Comparison of ENCODE assay signal across 12 cellular contexts in the genomic region with DNA sequence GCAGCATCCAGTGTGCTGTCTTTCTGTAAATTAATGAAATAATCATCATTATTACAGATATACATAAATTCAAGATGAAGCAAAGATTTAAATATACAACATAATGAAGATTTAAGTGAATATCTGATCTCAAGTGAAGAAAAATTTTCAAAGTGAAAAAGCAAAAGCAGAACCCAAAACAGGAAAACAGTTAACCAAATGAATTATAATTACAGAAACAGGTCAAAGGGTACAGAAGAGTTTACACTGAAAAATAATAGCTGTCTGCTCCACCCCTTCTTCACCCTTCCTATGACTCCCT. TPM values are rescaled to one million over a fixed set of nuclear protein-coding genes. Genes with fewer than 3 reads are reported as not detected.
DNase-seq lines count a peak whose midpoint lies in the region; ATAC-seq and TF ChIP-seq lines count a peak whose summit lies in the region.
"Had no signal": no experiment of that assay in that cellular context is flagged by ENCODE, and none has a peak within 500 bp of the region (broad histone marks: within the 10 kb centered on the region; RNA-seq: fewer than 3 reads in every experiment).

No MANE protein-coding gene starts in this region.

- no peak overlapping the region for H3K4me3 Mint-ChIP-seq in CD8-positive, alpha-beta T cell

- peaks cover 3% of the 10 kb centered on the region for H3K9me3 Mint-ChIP-seq in CD8-positive, alpha-beta T cell

- no peak overlapping the region for H3K27ac ChIP-seq in 22Rv1
- no peak overlapping the region for H3K27ac ChIP-seq in CD8-positive, alpha-beta T cell (ENCODE audit: low read depth, low read length)
- peak overlapping the region; percentile 49; the same call in 1 of the 2 replicates for H3K27ac ChIP-seq in SK-N-MC
- H3K27ac ChIP-seq in tibial nerve: no peak overlapping the region
- no peak overlapping the region for H3K27ac ChIP-seq in thyroid gland
- H3K27ac ChIP-seq: Peyer's patch had no signal

- H3K27me3 Mint-ChIP-seq in CD8-positive, alpha-beta T cell (ENCODE audit: low read depth): no peaks in the 10 kb centered on the region

- H3K4me1 Mint-ChIP-seq in CD8-positive, alpha-beta T cell (ENCODE audit: low read depth): peaks cover 6% of the 10 kb centered on the region

- no peak overlapping the region for H3K9ac ChIP-seq in SK-N-MC (ENCODE audit: insufficient read length)

- TF ChIP-seq CTCF in 22Rv1 (IDR thresholded peaks at IDR 0.05) (peak; percentile 67), tibial nerve (IDR thresholded peaks at IDR 0.05) (no peak), thyroid gland (IDR thresholded peaks at IDR 0.05) (no peak)
- TF ChIP-seq CTCF in CD8-positive, alpha-beta T cell (IDR thresholded peaks at IDR 0.05): peak; percentile 9

- peaks cover 78% of the 10 kb centered on the region for H3K36me3 Mint-ChIP-seq in CD8-positive, alpha-beta T cell

- peaks cover 30% of the 10 kb centered on the region for H3K36me3 ChIP-seq in CD8-positive, alpha-beta T cell (ENCODE audit: insufficient read depth, low read length)
- peaks cover 48% of the 10 kb centered on the region for H3K36me3 ChIP-seq in SK-N-MC (ENCODE audit: insufficient read depth, low read length)
- H3K36me3 ChIP-seq in tibial nerve: peaks cover 0 to 79% (median 7%) of the 10 kb centered on the region in 3 donors
- H3K36me3 ChIP-seq in thyroid gland: peaks cover 15 to 35% of the 10 kb centered on the region in 2 donors
- H3K36me3 ChIP-seq: MG63 had no signal

- DNase-seq in CD8-positive, alpha-beta T cell: no peak
- DNase-seq in SK-N-MC (ENCODE audit: low read depth, low spot score): no peak
- DNase-seq in left lobe of liver (ENCODE audit: low spot score): no peak
- DNase-seq in iPS-NIHi7 (ENCODE audit: extremely low spot score): no peak
- no peak for DNase-seq in tibial nerve (ENCODE audit: low spot score in 2 of 2)
- DNase-seq in thyroid gland: no peak
- DNase-seq: MG63, NCI-H187, NCI-H774, Peyer's patch had no signal

- H3K9me3 ChIP-seq in CD8-positive, alpha-beta T cell (ENCODE audit: low read length): no peaks in the 10 kb centered on the region
- no peaks in the 10 kb centered on the region for H3K9me3 ChIP-seq in SK-N-MC (ENCODE audit: low read depth, low read length)
- H3K9me3 ChIP-seq in tibial nerve: no peaks in the 10 kb centered on the region
- no peaks in the 10 kb centered on the region for H3K9me3 ChIP-seq in thyroid gland
- H3K9me3 ChIP-seq: MG63, Peyer's patch had no signal

- no peaks in the 10 kb centered on the region for H3K27me3 ChIP-seq in CD8-positive, alpha-beta T cell (ENCODE audit: insufficient read depth, low read length)
- H3K27me3 ChIP-seq in tibial nerve: no peaks in the 10 kb centered on the region
- H3K27me3 ChIP-seq in thyroid gland: no peaks in the 10 kb centered on the region
- H3K27me3 ChIP-seq: MG63, Peyer's patch had no signal

- H3K27ac Mint-ChIP-seq in CD8-positive, alpha-beta T cell: no peak overlapping the region

- POLR2A ChIA-PET in CD8-positive, alpha-beta T cell (lab: Charles Lee): no interaction called here

- ATAC-seq in CD8-positive, alpha-beta T cell: no peak
- ATAC-seq in left lobe of liver (peak; percentile 13), GM18502 (IDR thresholded peaks at IDR 0.05; ENCODE audit: poor library complexity, unreplicated experiment) (no peak)

- TF ChIP-seq EP300 in tibial nerve (IDR thresholded peaks at IDR 0.05): no peak

- intact Hi-C loops in CD8-positive, alpha-beta T cell (cut with DNase I, micrococcal nuclease): loop anchor here in 1 of 2 experiments (1.0 kb wide), 1 partner anchor 519 kb away; no protein-coding TSS in a partner anchor
- intact Hi-C loops in thyroid gland (cut with DNase I): no loop called here

- CTCF ChIA-PET in CD8-positive, alpha-beta T cell (lab: Charles Lee): interaction anchor here (0.7 kb wide), 1 partner anchor 72 kb away, joined by 3 read pairs; no protein-coding TSS in a partner anchor

- TF ChIP-seq POLR2A in tibial nerve (IDR thresholded peaks at IDR 0.05) (no peak), thyroid gland (IDR thresholded peaks at IDR 0.05) (no peak)

- H3K4me3 ChIP-seq in CD8-positive, alpha-beta T cell (ENCODE audit: low read depth, low read length): no peak overlapping the region
- H3K4me3 ChIP-seq in SK-N-MC (no peak overlapping the region), tibial nerve (no peak overlapping the region), thyroid gland (replicated peaks in 1 of 3) (no peak overlapping the region)
- H3K4me3 ChIP-seq: MG63, Peyer's patch had no signal

- H3K4me1 ChIP-seq in CD8-positive, alpha-beta T cell (ENCODE audit: insufficient read depth, low read length): no peaks in the 10 kb centered on the region
- H3K4me1 ChIP-seq in tibial nerve: peaks cover 0 to 5% (median 0%) of the 10 kb centered on the region in 4 donors
- no peaks in the 10 kb centered on the region for H3K4me1 ChIP-seq in thyroid gland
- H3K4me1 ChIP-seq: Peyer's patch had no signal

RNA-seq across cellular contexts. Expression of gene GTF2B, which starts 44.8 kb away (rescaled TPM):
- total RNA-seq in CD8-positive, alpha-beta T cell: 10 to 100 TPM; 85.4 to 91.3 TPM
- total RNA-seq in left lobe of liver (9.7 TPM), tibial nerve (10 to 100 TPM; 17.4 to 55.7 (median 23.7) TPM), thyroid gland (10 to 100 TPM; 33.1 to 53.8 (median 39.0) TPM)

RNA-seq across cellular contexts. Expression of gene KYAT3, which starts 56.3 kb away (rescaled TPM):
- 10 to 100 TPM; 12.4 to 13.9 TPM for total RNA-seq in CD8-positive, alpha-beta T cell
- total RNA-seq in left lobe of liver (9.0 TPM), tibial nerve (10 to 100 TPM; 31.0 to 37.8 (median 36.6) TPM), thyroid gland (10 to 100 TPM; 28.1 to 39.2 (median 29.5) TPM)

RNA-seq across cellular contexts. Expression of gene RBMXL1, which starts 56.3 kb away (rescaled TPM):
- 10 to 100 TPM; 23.1 to 24.7 TPM for total RNA-seq in CD8-positive, alpha-beta T cell
- total RNA-seq in left lobe of liver (7.6 TPM), tibial nerve (10 to 100 TPM; 12.4 to 19.9 (median 16.8) TPM), thyroid gland (10 to 100 TPM; 13.3 to 22.8 (median 14.4) TPM)

Comparison
In these comparisons a context has a peak if more than half of its experiments do, and no peak if none do; other contexts are left out.
1. CTCF ChIP-seq: peak in 22Rv1 (single experiment) and CD8-positive, alpha-beta T cell (single experiment); none in tibial nerve (0 of 5) and thyroid gland (0 of 6).